In genomic region chr6:143843689-143844405, GRCh38 we compare ENCODE assay signal across 1 cellular context.
TF ChIP-seq lines count a peak whose summit lies in the region.

No MANE protein-coding gene starts in this region.

TF ChIP-seq in K562, 482 proteins besides CTCF, POLR2A, EP300 and RAD21 (continued from another document and continues in another):
- TF ChIP-seq FOXP4 (CRISPR knock-in tag; IDR thresholded peaks at IDR 0.05; ENCODE audit: borderline replicate concordance): no peak
- TF ChIP-seq SMARCA4 (IDR thresholded peaks at IDR 0.05): 0 out of 2 replicates have a peak, but pooled peaks have one; percentile 10
- no peak for TF ChIP-seq CEBPG (CRISPR knock-in tag; IDR thresholded peaks at IDR 0.05)
- TF ChIP-seq CEBPG (tag; conservative IDR thresholded peaks at IDR 0.05 in 1 of 2, IDR thresholded peaks at IDR 0.05 in 1 of 2): no peak
- no peak for TF ChIP-seq SMAD4 (CRISPR knock-in tag; conservative IDR thresholded peaks at IDR 0.05)
- no peak for TF ChIP-seq ZKSCAN1 (IDR thresholded peaks at IDR 0.05; ENCODE audit: low read depth, low read length)
- no peak for TF ChIP-seq RFX1 (IDR thresholded peaks at IDR 0.05)
- TF ChIP-seq CSDE1 (IDR thresholded peaks at IDR 0.05): no peak
- TF ChIP-seq NFRKB (IDR thresholded peaks at IDR 0.05; ENCODE audit: low read depth): 0 out of 2 replicates have a peak, but pooled peaks have one; percentile 22
- TF ChIP-seq TSC22D4 (tag; IDR thresholded peaks at IDR 0.05): no peak
- TF ChIP-seq, protein P1, sequence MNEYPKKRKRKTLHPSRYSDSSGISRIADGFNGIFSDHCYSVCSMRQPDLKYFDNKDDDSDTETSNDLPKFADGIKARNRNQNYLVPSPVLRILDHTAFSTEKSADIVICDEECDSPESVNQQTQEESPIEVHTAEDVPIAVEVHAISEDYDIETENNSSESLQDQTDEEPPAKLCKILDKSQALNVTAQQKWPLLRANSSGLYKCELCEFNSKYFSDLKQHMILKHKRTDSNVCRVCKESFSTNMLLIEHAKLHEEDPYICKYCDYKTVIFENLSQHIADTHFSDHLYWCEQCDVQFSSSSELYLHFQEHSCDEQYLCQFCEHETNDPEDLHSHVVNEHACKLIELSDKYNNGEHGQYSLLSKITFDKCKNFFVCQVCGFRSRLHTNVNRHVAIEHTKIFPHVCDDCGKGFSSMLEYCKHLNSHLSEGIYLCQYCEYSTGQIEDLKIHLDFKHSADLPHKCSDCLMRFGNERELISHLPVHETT (CRISPR knock-in tag; conservative IDR thresholded peaks at IDR 0.05 in 1 of 2, IDR thresholded peaks at IDR 0.05 in 1 of 2): 0 out of 4 replicates have a peak, but pooled peaks of 1 of the 2 experiments have one; percentile 20
- no peak for TF ChIP-seq PTRF (tag; IDR thresholded peaks at IDR 0.05)
- peak; percentile 69; the same call in 1 of the 2 replicates for TF ChIP-seq KAT7 (CRISPR knock-in tag; IDR thresholded peaks at IDR 0.05; ENCODE audit: borderline replicate concordance)
- no peak for TF ChIP-seq JUND (IDR thresholded peaks at IDR 0.05; ENCODE audit: borderline replicate concordance, low read depth, low read length)
- TF ChIP-seq JUND (tag; IDR thresholded peaks at IDR 0.05; ENCODE audit: borderline replicate concordance, low read depth, low read length): no peak
- TF ChIP-seq, protein P2, sequence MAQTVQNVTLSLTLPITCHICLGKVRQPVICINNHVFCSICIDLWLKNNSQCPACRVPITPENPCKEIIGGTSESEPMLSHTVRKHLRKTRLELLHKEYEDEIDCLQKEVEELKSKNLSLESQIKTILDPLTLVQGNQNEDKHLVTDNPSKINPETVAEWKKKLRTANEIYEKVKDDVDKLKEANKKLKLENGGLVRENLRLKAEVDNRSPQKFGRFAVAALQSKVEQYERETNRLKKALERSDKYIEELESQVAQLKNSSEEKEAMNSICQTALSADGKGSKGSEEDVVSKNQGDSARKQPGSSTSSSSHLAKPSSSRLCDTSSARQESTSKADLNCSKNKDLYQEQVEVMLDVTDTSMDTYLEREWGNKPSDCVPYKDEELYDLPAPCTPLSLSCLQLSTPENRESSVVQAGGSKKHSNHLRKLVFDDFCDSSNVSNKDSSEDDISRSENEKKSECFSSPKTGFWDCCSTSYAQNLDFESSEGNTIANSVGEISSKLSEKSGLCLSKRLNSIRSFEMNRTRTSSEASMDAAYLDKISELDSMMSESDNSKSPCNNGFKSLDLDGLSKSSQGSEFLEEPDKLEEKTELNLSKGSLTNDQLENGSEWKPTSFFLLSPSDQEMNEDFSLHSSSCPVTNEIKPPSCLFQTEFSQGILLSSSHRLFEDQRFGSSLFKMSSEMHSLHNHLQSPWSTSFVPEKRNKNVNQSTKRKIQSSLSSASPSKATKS (CRISPR knock-in tag; IDR thresholded peaks at IDR 0.05): no peak
- TF ChIP-seq TEAD1 (CRISPR knock-in tag; IDR thresholded peaks at IDR 0.05): 0 out of 4 replicates have a peak, but pooled peaks of 1 of the 2 experiments have one; percentile 3
- TF ChIP-seq NR2C2 (CRISPR knock-in tag; IDR thresholded peaks at IDR 0.05): no peak
- no peak for TF ChIP-seq NR2C2 (tag; IDR thresholded peaks at IDR 0.05)
- TF ChIP-seq, protein P3, sequence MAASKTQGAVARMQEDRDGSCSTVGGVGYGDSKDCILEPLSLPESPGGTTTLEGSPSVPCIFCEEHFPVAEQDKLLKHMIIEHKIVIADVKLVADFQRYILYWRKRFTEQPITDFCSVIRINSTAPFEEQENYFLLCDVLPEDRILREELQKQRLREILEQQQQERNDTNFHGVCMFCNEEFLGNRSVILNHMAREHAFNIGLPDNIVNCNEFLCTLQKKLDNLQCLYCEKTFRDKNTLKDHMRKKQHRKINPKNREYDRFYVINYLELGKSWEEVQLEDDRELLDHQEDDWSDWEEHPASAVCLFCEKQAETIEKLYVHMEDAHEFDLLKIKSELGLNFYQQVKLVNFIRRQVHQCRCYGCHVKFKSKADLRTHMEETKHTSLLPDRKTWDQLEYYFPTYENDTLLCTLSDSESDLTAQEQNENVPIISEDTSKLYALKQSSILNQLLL (CRISPR knock-in tag; IDR thresholded peaks at IDR 0.05; ENCODE audit: borderline replicate concordance): no peak
- TF ChIP-seq GTF2E2 (tag; IDR thresholded peaks at IDR 0.05): no peak
- TF ChIP-seq ZNF584 (CRISPR knock-in tag; IDR thresholded peaks at IDR 0.05; ENCODE audit: low read depth): no peak
- TF ChIP-seq REST (CRISPR knock-in tag; IDR thresholded peaks at IDR 0.05; ENCODE audit: low read depth): no peak
- TF ChIP-seq, protein P4, sequence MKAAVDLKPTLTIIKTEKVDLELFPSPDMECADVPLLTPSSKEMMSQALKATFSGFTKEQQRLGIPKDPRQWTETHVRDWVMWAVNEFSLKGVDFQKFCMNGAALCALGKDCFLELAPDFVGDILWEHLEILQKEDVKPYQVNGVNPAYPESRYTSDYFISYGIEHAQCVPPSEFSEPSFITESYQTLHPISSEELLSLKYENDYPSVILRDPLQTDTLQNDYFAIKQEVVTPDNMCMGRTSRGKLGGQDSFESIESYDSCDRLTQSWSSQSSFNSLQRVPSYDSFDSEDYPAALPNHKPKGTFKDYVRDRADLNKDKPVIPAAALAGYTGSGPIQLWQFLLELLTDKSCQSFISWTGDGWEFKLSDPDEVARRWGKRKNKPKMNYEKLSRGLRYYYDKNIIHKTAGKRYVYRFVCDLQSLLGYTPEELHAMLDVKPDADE (conservative IDR thresholded peaks at IDR 0.05; ENCODE audit: control insufficient read depth, low read depth, low read length): no peak
- TF ChIP-seq, protein P5, sequence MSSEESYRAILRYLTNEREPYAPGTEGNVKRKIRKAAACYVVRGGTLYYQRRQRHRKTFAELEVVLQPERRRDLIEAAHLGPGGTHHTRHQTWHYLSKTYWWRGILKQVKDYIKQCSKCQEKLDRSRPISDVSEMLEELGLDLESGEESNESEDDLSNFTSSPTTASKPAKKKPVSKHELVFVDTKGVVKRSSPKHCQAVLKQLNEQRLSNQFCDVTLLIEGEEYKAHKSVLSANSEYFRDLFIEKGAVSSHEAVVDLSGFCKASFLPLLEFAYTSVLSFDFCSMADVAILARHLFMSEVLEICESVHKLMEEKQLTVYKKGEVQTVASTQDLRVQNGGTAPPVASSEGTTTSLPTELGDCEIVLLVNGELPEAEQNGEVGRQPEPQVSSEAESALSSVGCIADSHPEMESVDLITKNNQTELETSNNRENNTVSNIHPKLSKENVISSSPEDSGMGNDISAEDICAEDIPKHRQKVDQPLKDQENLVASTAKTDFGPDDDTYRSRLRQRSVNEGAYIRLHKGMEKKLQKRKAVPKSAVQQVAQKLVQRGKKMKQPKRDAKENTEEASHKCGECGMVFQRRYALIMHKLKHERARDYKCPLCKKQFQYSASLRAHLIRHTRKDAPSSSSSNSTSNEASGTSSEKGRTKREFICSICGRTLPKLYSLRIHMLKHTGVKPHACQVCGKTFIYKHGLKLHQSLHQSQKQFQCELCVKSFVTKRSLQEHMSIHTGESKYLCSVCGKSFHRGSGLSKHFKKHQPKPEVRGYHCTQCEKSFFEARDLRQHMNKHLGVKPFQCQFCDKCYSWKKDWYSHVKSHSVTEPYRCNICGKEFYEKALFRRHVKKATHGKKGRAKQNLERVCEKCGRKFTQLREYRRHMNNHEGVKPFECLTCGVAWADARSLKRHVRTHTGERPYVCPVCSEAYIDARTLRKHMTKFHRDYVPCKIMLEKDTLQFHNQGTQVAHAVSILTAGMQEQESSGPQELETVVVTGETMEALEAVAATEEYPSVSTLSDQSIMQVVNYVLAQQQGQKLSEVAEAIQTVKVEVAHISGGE (CRISPR knock-in tag; IDR thresholded peaks at IDR 0.05): no peak; a peak in 1 of 6 replicates
- no peak for TF ChIP-seq CHD7 (IDR thresholded peaks at IDR 0.05; ENCODE audit: low read depth, low read length)
